Comparison of ENCODE assay signal across 11 cellular contexts in the genomic region with DNA sequence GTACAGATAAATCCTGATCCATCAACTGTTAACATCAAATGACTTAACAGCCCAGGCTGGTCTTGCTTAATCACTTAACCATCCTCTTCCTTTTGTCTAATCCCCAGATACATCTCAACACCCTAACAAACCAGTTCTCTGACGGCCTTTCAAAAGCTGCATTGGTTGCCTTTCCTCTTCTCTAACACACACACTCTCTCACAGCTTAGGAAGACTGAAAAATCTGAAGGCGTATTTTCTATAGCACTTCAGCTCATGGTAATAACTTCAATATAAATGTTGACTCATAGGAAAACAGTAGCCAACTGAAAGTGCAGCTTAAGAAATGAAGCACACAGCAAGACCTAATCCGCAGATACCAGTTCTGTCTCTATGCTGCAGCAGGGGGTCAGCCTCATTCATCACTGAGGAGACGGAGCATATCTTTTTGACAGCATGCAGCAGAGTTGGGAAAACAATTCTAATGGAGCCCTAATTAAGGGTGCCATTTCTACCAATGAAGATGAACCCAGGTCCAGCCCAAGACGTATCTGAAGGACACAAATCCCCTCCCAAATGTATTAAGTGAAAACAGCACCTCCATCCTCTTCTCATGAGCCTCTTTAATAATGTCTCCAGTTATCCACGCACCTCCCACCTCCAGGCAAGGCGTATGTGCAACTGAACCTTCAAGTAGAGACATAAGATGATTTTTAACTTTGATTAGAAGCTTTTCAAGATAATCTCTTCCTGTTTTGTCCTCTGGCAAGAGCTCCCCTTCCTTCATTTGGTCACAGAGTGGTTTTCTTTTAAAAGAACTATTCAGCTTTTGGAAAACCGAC.
DNase-seq lines count a peak whose midpoint lies in the region; ATAC-seq and TF ChIP-seq lines count a peak whose summit lies in the region.
"Had no signal": no experiment of that assay in that cellular context is flagged by ENCODE, and none has a peak within 500 bp of the region (broad histone marks: within the 10 kb centered on the region; RNA-seq: fewer than 3 reads in every experiment).

No MANE protein-coding gene starts in this region.

- no peak for TF ChIP-seq CTCF in neural progenitor cell (IDR thresholded peaks at IDR 0.05)
- TF ChIP-seq CTCF in nephron progenitor cell (IDR thresholded peaks at IDR 0.05), result no peak

- DNase-seq in SKM-1 treated with dmso at 0.1 percent for 144 hours (lab: John Stamatoyannopoulos, UW; ENCODE audit: unreplicated experiment), result peak; percentile 6
- no peak for DNase-seq in SKM-1 (lab: John Stamatoyannopoulos, UW; ENCODE audit: unreplicated experiment)
- DNase-seq in activated CD4-positive, alpha-beta memory T cell treated with anti-CD3 and anti-CD28 coated beads, Interleukin-2, amount 10 ng/mL, durations not matched to agents 7 days and 5 days, result no peak
- DNase-seq in neural progenitor cell (ENCODE audit: low spot score), result peak; percentile 31
- no peak for DNase-seq in iPS-NIHi11 (ENCODE audit: low spot score)
- DNase-seq in NCI-H345 treated with DMSO at 0.1 percent for 48 hours (lab: John Stamatoyannopoulos, UW; ENCODE audit: unreplicated experiment), result no peak
- DNase-seq in nephron progenitor cell, result no peak
- DNase-seq: activated CD8-positive, alpha-beta memory T cell treated with anti-CD3 and anti-CD28 coated beads for 24 hours; dorsolateral prefrontal cortex; NCI-H748 treated with DMSO at 0.1 percent for 48 hours had no signal

- CTCF ChIA-PET in activated CD4-positive, alpha-beta memory T cell treated with anti-CD3 and anti-CD28 coated beads, Interleukin-2, amount 10 ng/mL, durations not matched to agents 7 days and 5 days (lab: Charles Lee), result interaction anchor here (0.6 to 2.6 kb wide), 3 partner anchors 44 to 205 kb away, joined by 3 to 9 read pairs (median 5); no protein-coding TSS in a partner anchor

- H3K27ac Mint-ChIP-seq in activated CD4-positive, alpha-beta memory T cell treated with anti-CD3 and anti-CD28 coated beads, Interleukin-2, amount 10 ng/mL, durations not matched to agents 7 days and 5 days, result peak overlapping the region; percentile 80
- H3K27ac Mint-ChIP-seq in neural progenitor cell (no peak overlapping the region), nephron progenitor cell (no peak overlapping the region)

- no peaks in the 10 kb centered on the region for H3K36me3 Mint-ChIP-seq in activated CD4-positive, alpha-beta memory T cell treated with anti-CD3 and anti-CD28 coated beads, Interleukin-2, amount 10 ng/mL, durations not matched to agents 7 days and 5 days (ENCODE audit: low read depth)
- H3K36me3 Mint-ChIP-seq in neural progenitor cell, result no peaks in the 10 kb centered on the region
- no peaks in the 10 kb centered on the region for H3K36me3 Mint-ChIP-seq in nephron progenitor cell (ENCODE audit: low read depth)

- no peaks in the 10 kb centered on the region for H3K9me3 Mint-ChIP-seq in activated CD4-positive, alpha-beta memory T cell treated with anti-CD3 and anti-CD28 coated beads, Interleukin-2, amount 10 ng/mL, durations not matched to agents 7 days and 5 days
- H3K9me3 Mint-ChIP-seq in neural progenitor cell (peaks cover 9% of the 10 kb centered on the region), nephron progenitor cell (peaks cover 18% of the 10 kb centered on the region)

- no peaks in the 10 kb centered on the region for H3K79me2 ChIP-seq in neural progenitor cell (ENCODE audit: low read depth)

- no peaks in the 10 kb centered on the region for H3K9me3 ChIP-seq in neural progenitor cell (ENCODE audit: low read depth)

- H3K27me3 ChIP-seq in neural progenitor cell, result no peaks in the 10 kb centered on the region

- peak overlapping the region; percentile 28 for H3K4me2 ChIP-seq in neural progenitor cell

- H3F3A ChIP-seq in neural progenitor cell (ENCODE audit: low read depth), result peaks cover 8% of the 10 kb centered on the region

- H3K27ac ChIP-seq in neural progenitor cell, result no peak overlapping the region
- H3K27ac ChIP-seq: dorsolateral prefrontal cortex had no signal

- peaks cover 14% of the 10 kb centered on the region for H3K4me1 Mint-ChIP-seq in activated CD4-positive, alpha-beta memory T cell treated with anti-CD3 and anti-CD28 coated beads, Interleukin-2, amount 10 ng/mL, durations not matched to agents 7 days and 5 days
- H3K4me1 Mint-ChIP-seq in neural progenitor cell (peaks cover 11% of the 10 kb centered on the region), nephron progenitor cell (peaks cover 21% of the 10 kb centered on the region)

- H3K9ac ChIP-seq in neural progenitor cell, result no peak overlapping the region

- peaks cover 13% of the 10 kb centered on the region for H3K4me1 ChIP-seq in neural progenitor cell

- H3K4me3 ChIP-seq in neural progenitor cell, result no peak overlapping the region
- H3K4me3 ChIP-seq: dorsolateral prefrontal cortex had no signal

- H3K4me3 Mint-ChIP-seq in activated CD4-positive, alpha-beta memory T cell treated with anti-CD3 and anti-CD28 coated beads, Interleukin-2, amount 10 ng/mL, durations not matched to agents 7 days and 5 days, result peak overlapping the region; percentile 22
- H3K4me3 Mint-ChIP-seq in neural progenitor cell, result no peak overlapping the region
- no peak overlapping the region for H3K4me3 Mint-ChIP-seq in nephron progenitor cell

- peak overlapping the region; percentile 85 for H2AFZ ChIP-seq in neural progenitor cell (replicated peaks)

- no peaks in the 10 kb centered on the region for H3K36me3 ChIP-seq in neural progenitor cell

- ATAC-seq in HG03354 (IDR thresholded peaks at IDR 0.05; ENCODE audit: poor library complexity, severe bottlenecking, unreplicated experiment), result peak; percentile 25

- H4K20me1 ChIP-seq in neural progenitor cell (ENCODE audit: low read depth), result no peaks in the 10 kb centered on the region

- H3K27me3 Mint-ChIP-seq in activated CD4-positive, alpha-beta memory T cell treated with anti-CD3 and anti-CD28 coated beads, Interleukin-2, amount 10 ng/mL, durations not matched to agents 7 days and 5 days, result peaks cover 23% of the 10 kb centered on the region
- H3K27me3 Mint-ChIP-seq in neural progenitor cell (ENCODE audit: insufficient read depth, low read depth) (peaks cover under 1% of the 10 kb centered on the region), nephron progenitor cell (ENCODE audit: low read depth, poor library complexity) (peaks cover 5% of the 10 kb centered on the region)

- POLR2A ChIA-PET in activated CD4-positive, alpha-beta memory T cell treated with anti-CD3 and anti-CD28 coated beads, Interleukin-2, amount 10 ng/mL, durations not matched to agents 7 days and 5 days (lab: Charles Lee), result interaction anchor here (0.6 to 1.5 kb wide), 6 partner anchors 9 to 261 kb away, joined by 3 to 5 read pairs (median 3); a partner anchor contains a TSS

Comparison
In these comparisons a context has a peak if more than half of its experiments do, and no peak if none do; other contexts are left out.
1. DNase-seq: peak in SKM-1 treated with dmso at 0.1 percent for 144 hours (single experiment) and neural progenitor cell (single experiment); none in SKM-1 (single experiment), activated CD4-positive, alpha-beta memory T cell treated with anti-CD3 and anti-CD28 coated beads, Interleukin-2, amount 10 ng/mL, durations not matched to agents 7 days and 5 days (single experiment), iPS-NIHi11 (single experiment), NCI-H345 treated with DMSO at 0.1 percent for 48 hours (single experiment) and nephron progenitor cell (single experiment).